ENCODE assay signal across 9 cellular contexts in the genomic region with DNA sequence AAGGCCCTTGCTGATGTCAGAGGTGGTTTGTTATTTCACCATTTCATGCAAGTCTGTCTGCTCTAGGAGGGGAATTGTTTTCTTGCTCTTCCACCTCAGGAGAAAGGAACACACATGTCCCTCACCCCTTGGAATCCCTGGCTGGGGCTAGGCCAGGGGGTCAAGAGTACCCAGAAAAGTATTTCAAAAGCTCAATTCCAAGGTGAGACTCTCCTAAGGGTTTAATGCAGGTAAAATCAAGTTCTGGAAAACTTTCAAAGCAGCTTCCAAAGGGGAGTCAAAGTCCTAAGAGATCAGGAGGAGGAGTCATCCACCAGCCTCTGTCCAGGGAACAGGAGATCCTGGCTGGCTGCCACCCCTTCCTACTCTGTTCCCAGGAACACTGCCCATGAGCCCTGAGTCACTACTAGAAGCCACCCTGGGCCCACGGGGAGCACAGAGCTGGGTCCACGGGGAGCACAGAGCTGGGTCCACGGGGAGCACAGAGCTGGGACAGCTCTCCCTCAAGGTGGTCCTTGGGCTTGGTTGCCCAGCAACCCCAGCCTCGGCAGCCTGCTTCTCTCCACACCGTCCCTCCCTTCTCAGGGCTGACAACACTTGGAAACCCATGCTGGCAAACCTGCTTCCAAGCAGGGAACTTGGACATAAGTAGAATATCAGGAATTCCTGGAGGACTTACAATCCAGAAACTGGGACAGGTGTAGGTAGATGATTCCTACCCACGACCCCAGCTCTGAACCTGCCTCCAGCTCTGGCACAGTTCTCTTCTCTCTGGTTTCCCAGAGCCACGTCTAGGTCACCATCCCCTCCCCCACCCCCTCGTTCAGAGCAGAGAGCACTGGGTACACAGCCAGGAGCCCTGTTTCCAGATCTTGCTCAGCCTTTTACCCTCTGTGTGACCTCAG. TPM values are rescaled to one million over a fixed set of nuclear protein-coding genes. Genes with fewer than 3 reads are reported as not detected.
DNase-seq lines count a peak whose midpoint lies in the region; ATAC-seq and TF ChIP-seq lines count a peak whose summit lies in the region.
"Had no signal": no experiment of that assay in that cellular context is flagged by ENCODE, and none has a peak within 500 bp of the region (broad histone marks: within the 10 kb centered on the region; RNA-seq: fewer than 3 reads in every experiment).

No MANE protein-coding gene starts in this region.

- H3K4me3 ChIP-seq in body of pancreas (no peak overlapping the region), tibial artery (no peak overlapping the region), mesendoderm (ENCODE audit: low read length) (no peak overlapping the region)

- ATAC-seq in body of pancreas (peak; percentile 95), HG03565 (IDR thresholded peaks at IDR 0.05; ENCODE audit: unreplicated experiment) (no peak)

- no peak overlapping the region for H3K18ac ChIP-seq in mesendoderm (ENCODE audit: low read length)

- H3K9me3 ChIP-seq in body of pancreas: no peaks in the 10 kb centered on the region
- no peaks in the 10 kb centered on the region for H3K9me3 ChIP-seq in tibial artery

- H3K56ac ChIP-seq in mesendoderm (ENCODE audit: low read length): no peak overlapping the region

- H3K27me3 ChIP-seq in body of pancreas (no peaks in the 10 kb centered on the region), tibial artery (no peaks in the 10 kb centered on the region), mesendoderm (ENCODE audit: insufficient read depth, low read length, poor library complexity) (no peaks in the 10 kb centered on the region)

- H3K9ac ChIP-seq in mesendoderm (ENCODE audit: low read length): no peak overlapping the region

- peaks cover 21% of the 10 kb centered on the region for H3K4me1 ChIP-seq in body of pancreas
- H3K4me1 ChIP-seq in tibial artery: peaks cover 7 to 15% (median 12%) of the 10 kb centered on the region in 4 donors
- no peaks in the 10 kb centered on the region for H3K4me1 ChIP-seq in mesendoderm (ENCODE audit: control insufficient read depth, low read depth, low read length)

- no peak overlapping the region for H2BK120ac ChIP-seq in mesendoderm (ENCODE audit: low read depth, low read length)

- no peak overlapping the region for H3K23ac ChIP-seq in mesendoderm (ENCODE audit: low read length)

- no peak overlapping the region for H4K5ac ChIP-seq in mesendoderm (ENCODE audit: low read length)

- peak; percentile 83 for DNase-seq in HT-29 (ENCODE audit: low spot score)
- DNase-seq in body of pancreas: peak; percentile 90 to 97 (median 94)
- DNase-seq in islet precursor cell: peak; percentile 49
- peak; percentile 92 to 95 for DNase-seq in tibial artery
- no peak for DNase-seq in mesendoderm
- DNase-seq in stimulated activated naive CD4-positive, alpha-beta T cell (lab: John Stamatoyannopoulos, UW): no peak
- no peak for DNase-seq in activated naive CD4-positive, alpha-beta T cell treated with anti-CD3 and anti-CD28 coated beads, Interleukin-2, amount 50 U/mL, for 16 hours
- DNase-seq: effector CD8-positive, alpha-beta T cell had no signal

- H4K8ac ChIP-seq in mesendoderm (ENCODE audit: low read depth, low read length): no peak overlapping the region

- H2AK5ac ChIP-seq in mesendoderm (ENCODE audit: low read length): no peak overlapping the region

- H3K27ac ChIP-seq in body of pancreas (peak overlapping the region; percentile 60 to 70 (median 67)), tibial artery (peak overlapping the region; percentile 44 to 56), mesendoderm (ENCODE audit: low read depth, low read length) (no peak overlapping the region)

- intact Hi-C loops in body of pancreas (cut with DNase I): no loop called here
- intact Hi-C loops in tibial artery (cut with DNase I; ENCODE audit: low total_unique reads): no loop called here

- no peak overlapping the region for H3K4ac ChIP-seq in mesendoderm (ENCODE audit: low read depth, low read length)

- no peak for TF ChIP-seq POLR2A in body of pancreas (IDR thresholded peaks at IDR 0.05)

- no peak overlapping the region for H2BK15ac ChIP-seq in mesendoderm (replicated peaks; ENCODE audit: low read depth)

- H3K36me3 ChIP-seq in body of pancreas (replicated peaks in 1 of 2; ENCODE audit: insufficient read depth in 1 of 2, low read depth in 2 of 2) (no peaks in the 10 kb centered on the region), tibial artery (no peaks in the 10 kb centered on the region), mesendoderm (ENCODE audit: control insufficient read depth, insufficient read depth, low read length) (no peaks in the 10 kb centered on the region)

- no peaks in the 10 kb centered on the region for H3K79me2 ChIP-seq in mesendoderm (ENCODE audit: control insufficient read depth, insufficient read depth, low read length)

- no peak overlapping the region for H2BK5ac ChIP-seq in mesendoderm (ENCODE audit: low read length)

- TF ChIP-seq CTCF in body of pancreas (IDR thresholded peaks at IDR 0.05) (no peak), tibial artery (IDR thresholded peaks at IDR 0.05) (no peak)

- no peaks in the 10 kb centered on the region for H3K79me1 ChIP-seq in mesendoderm (ENCODE audit: low read length)

- no peak overlapping the region for H3K4me2 ChIP-seq in mesendoderm (ENCODE audit: low read length)

- 12 to 15% methylated on average over 5 to 8 of the region's 8 CpGs for WGBS in body of pancreas, 2 donors
- WGBS in mesendoderm (ENCODE audit: extremely low coverage, insufficient coverage, low lambda C conversion rate): no CpG with 5 or more reads among the region's 8 CpGs

RNA-seq across cellular contexts. Expression of gene CDKN1A, which starts 35.3 kb away (rescaled TPM):
- total RNA-seq in HT-29 (2014; rRNA removed; shearing (Covaris generic)): 63.8 and 67.4 TPM in 2 replicates
- 10 to 100 TPM; 75.2 to 84.3 TPM for total RNA-seq in body of pancreas
- 6.0 TPM for polyA plus RNA-seq in mesendoderm (2013, experiment 1 of 2)
- polyA plus RNA-seq in mesendoderm (2013, experiment 2 of 2): 5.9 TPM

RNA-seq across cellular contexts. Expression of gene SRSF3, which starts 49.0 kb away (rescaled TPM):
- 269 and 285 TPM in 2 replicates for total RNA-seq in HT-29 (2014; rRNA removed; shearing (Covaris generic))
- 100 to 1,000 TPM in 1 of 2 donors, 10 to 100 TPM in 1; 86.4 to 113 TPM for total RNA-seq in body of pancreas
- 366 TPM for polyA plus RNA-seq in mesendoderm (2013, experiment 1 of 2)
- polyA plus RNA-seq in mesendoderm (2013, experiment 2 of 2): 368 TPM

RNA-seq across cellular contexts. Expression of gene RAB44, which starts 54.5 kb away (rescaled TPM):
- not detected in 2 replicates for total RNA-seq in HT-29 (2014; rRNA removed; shearing (Covaris generic))
- total RNA-seq in body of pancreas: under 1 TPM in 1 of 2 donors, not detected in 1; 0.26 TPM
- polyA plus RNA-seq in mesendoderm (2013, experiment 1 of 2): 0.01 TPM
- polyA plus RNA-seq in mesendoderm (2013, experiment 2 of 2): not detected

Comparison
In these comparisons a context has a peak if more than half of its experiments do, and no peak if none do; other contexts are left out.
1. DNase-seq: peak in HT-29 (single experiment), body of pancreas (4 of 4), islet precursor cell (single experiment) and tibial artery (2 of 2); none in mesendoderm (single experiment), stimulated activated naive CD4-positive, alpha-beta T cell (0 of 6) and activated naive CD4-positive, alpha-beta T cell treated with anti-CD3 and anti-CD28 coated beads, Interleukin-2, amount 50 U/mL, for 16 hours (single experiment).